ENCODE assay signal across 13 cellular contexts in genomic region chr2:42877936-42878335, GRCh38.
"Had no signal": no experiment of that assay in that cellular context is flagged by ENCODE, and none has a peak within 500 bp of the region (broad histone marks: within the 10 kb centered on the region; RNA-seq: fewer than 3 reads in every experiment).

No MANE protein-coding gene starts in this region.

- H3K4me1 Mint-ChIP-seq: immature natural killer cell had no signal

- H3K36me3 Mint-ChIP-seq: immature natural killer cell had no signal

- FAIRE-seq: astrocyte, colon had no signal

- H3K9me3 Mint-ChIP-seq: activated T-cell treated with anti-CD3 and anti-CD28 coated beads, Interleukin-2, amount 50 U/mL, for 4 hours; immature natural killer cell; stimulated activated naive CD8-positive, alpha-beta T cell treated with anti-CD3 and anti-CD28 coated beads, Interleukin-15, amount 100 ng/mL, for 72 hours had no signal

- H3K4me3 Mint-ChIP-seq: activated T-cell treated with anti-CD3 and anti-CD28 coated beads, Interleukin-2, amount 50 U/mL, for 4 hours; immature natural killer cell; nephron progenitor cell; stimulated activated naive CD8-positive, alpha-beta T cell treated with anti-CD3 and anti-CD28 coated beads, Interleukin-15, amount 100 ng/mL, for 72 hours had no signal

- DNase-seq: activated gamma-delta T cell; activated T-cell treated with anti-CD3 and anti-CD28 coated beads, Interleukin-2, amount 50 U/mL, for 4 hours; effector CD4-positive, alpha-beta T cell; immature natural killer cell; left colon; mesendoderm; nephron progenitor cell; stimulated activated CD4-positive, alpha-beta T cell treated with anti-CD3 and anti-CD28 coated beads, Interleukin-4, amount 100 ng/mL, for 4 hours; T1000 had no signal

- ATAC-seq: left colon had no signal

- H3K27me3 Mint-ChIP-seq: stimulated activated naive CD8-positive, alpha-beta T cell treated with anti-CD3 and anti-CD28 coated beads, Interleukin-15, amount 100 ng/mL, for 72 hours had no signal

- H3K27ac ChIP-seq: cardiac muscle cell had no signal

- H3K36me3 ChIP-seq: cardiac muscle cell had no signal

- H3K27me3 ChIP-seq: cardiac muscle cell had no signal

- H3K4me3 ChIP-seq: cardiac muscle cell had no signal

- H3K27ac Mint-ChIP-seq: nephron progenitor cell had no signal
